23 cellular contexts compared by ENCODE assay signal in genomic region chr1:15972409-15972808, GRCh38. TPM values are rescaled to one million over a fixed set of nuclear protein-coding genes. Genes with fewer than 3 reads are reported as not detected.
DNase-seq lines count a peak whose midpoint lies in the region; ATAC-seq and TF ChIP-seq lines count a peak whose summit lies in the region.
"Had no signal": no experiment of that assay in that cellular context is flagged by ENCODE, and none has a peak within 500 bp of the region (broad histone marks: within the 10 kb centered on the region; RNA-seq: fewer than 3 reads in every experiment).

No MANE protein-coding gene starts in this region.

- RAD21 ChIA-PET in HCT116 (lab: Charles Lee; ENCODE audit: low non-redundant PET in 1 of 2, low total read pairs in 2 of 2, uncharacterized antibody in 2 of 2, unreplicated experiment in 2 of 2), result no interaction called here

- H3K9ac ChIP-seq in mammary epithelial cell (ENCODE audit: insufficient read depth, low read length) (no peak overlapping the region), HCT116 (ENCODE audit: low read length) (no peak overlapping the region)

- H3K36me3 ChIP-seq in mammary epithelial cell (ENCODE audit: insufficient read depth, low read length) (peaks cover 11% of the 10 kb centered on the region), HCT116 (ENCODE audit: control insufficient read depth in 1 of 2, insufficient read depth in 2 of 2, low read length in 2 of 2) (peaks cover 2 to 14% of the 10 kb centered on the region in 2 experiments; a peak in 2 of 4 replicates)

- intact Hi-C loops in MCF 10A (cut with micrococcal nuclease), result no loop called here
- intact Hi-C loops in mammary epithelial cell (cut with micrococcal nuclease), result no loop called here
- intact Hi-C loops in HCT116 (cut with micrococcal nuclease), result no loop called here

- DNase-seq in MCF 10A (ENCODE audit: unreplicated experiment) (no peak), mammary epithelial cell (no peak), HCT116 (ENCODE audit: low read depth, low spot score) (no peak), AML-193 (lab: John Stamatoyannopoulos, UW) (no peak), C1 segment of cervical spinal cord (lab: John Stamatoyannopoulos, UW) (no peak)
- DNase-seq: ACHN, COR-L47, DMS 273 treated with DMSO at 0.1 percent for 48 hours, GDM1, H7, NCI-H1105, NCI-H1694, NCI-H510A treated with DMSO at 0.1 percent for 48 hours, NCI-H774, SIG-M5 had no signal

- peaks cover 15% of the 10 kb centered on the region for H3K4me1 Mint-ChIP-seq in MCF 10A (ENCODE audit: insufficient read depth, unreplicated experiment)
- H3K4me1 Mint-ChIP-seq in activated T-helper 17 cell treated with anti-CD3 and anti-CD28 coated beads, Interleukin-2, amount 50 U/mL, for 72 hours, result peaks cover 50% of the 10 kb centered on the region
- H3K4me1 Mint-ChIP-seq in stimulated activated memory B cell treated with anti-CD40 and anti-IgM and Interleukin-4, amounts not matched to agents 10 μg/mL and 1 μg/mL and 100 μg/mL, for 72 hours, result peaks cover 66% of the 10 kb centered on the region

- no peak for TF ChIP-seq RAD21 in HCT116 (IDR thresholded peaks at IDR 0.05; ENCODE audit: low read depth)

- H3K27ac ChIP-seq in mammary epithelial cell (ENCODE audit: insufficient read depth, low read depth, low read length) (no peak overlapping the region), HCT116 (ENCODE audit: low read depth, low read length) (no peak overlapping the region)
- H3K27ac ChIP-seq: HL-60, RWPE1 had no signal

- POLR2A ChIA-PET in MCF 10A (lab: Yijun Ruan, JAX), result no interaction called here
- POLR2A ChIA-PET in HCT116 (lab: Charles Lee), result no interaction called here

- H4K20me1 ChIP-seq in mammary epithelial cell (ENCODE audit: insufficient read depth, low read length) (no peaks in the 10 kb centered on the region), HCT116 (ENCODE audit: insufficient read depth) (no peaks in the 10 kb centered on the region)

- H3K9me3 Mint-ChIP-seq in MCF 10A (ENCODE audit: unreplicated experiment), result no peaks in the 10 kb centered on the region
- H3K9me3 Mint-ChIP-seq in activated T-helper 17 cell treated with anti-CD3 and anti-CD28 coated beads, Interleukin-2, amount 50 U/mL, for 72 hours, result no peaks in the 10 kb centered on the region
- no peaks in the 10 kb centered on the region for H3K9me3 Mint-ChIP-seq in stimulated activated memory B cell treated with anti-CD40 and anti-IgM and Interleukin-4, amounts not matched to agents 10 μg/mL and 1 μg/mL and 100 μg/mL, for 72 hours
- H3K9me3 Mint-ChIP-seq: IgD-negative memory B cell had no signal

- H3K4me1 ChIP-seq in mammary epithelial cell (ENCODE audit: insufficient read depth, low read length), result peaks cover 8% of the 10 kb centered on the region
- peaks cover 8 to 16% of the 10 kb centered on the region in 2 experiments; a peak in 3 of 4 replicates for H3K4me1 ChIP-seq in HCT116 (ENCODE audit: control insufficient read depth in 1 of 2, insufficient read depth in 2 of 2, low read length in 2 of 2)

- no peak overlapping the region for H3K4me3 Mint-ChIP-seq in MCF 10A (ENCODE audit: unreplicated experiment)
- H3K4me3 Mint-ChIP-seq in activated T-helper 17 cell treated with anti-CD3 and anti-CD28 coated beads, Interleukin-2, amount 50 U/mL, for 72 hours, result peak overlapping the region; percentile 94
- H3K4me3 Mint-ChIP-seq in stimulated activated memory B cell treated with anti-CD40 and anti-IgM and Interleukin-4, amounts not matched to agents 10 μg/mL and 1 μg/mL and 100 μg/mL, for 72 hours, result no peak overlapping the region

- H3K4me3 ChIP-seq in mammary epithelial cell (replicated peaks in 1 of 3; ENCODE audit: insufficient read depth in 1 of 3, low read depth in 2 of 3, low read length in 3 of 3) (no peak overlapping the region), HCT116 (replicated peaks in 1 of 2; ENCODE audit: low read depth in 1 of 2, low read length in 2 of 2) (no peak overlapping the region)

- H3K9me3 ChIP-seq in mammary epithelial cell (replicated peaks; ENCODE audit: insufficient read depth, low read length) (no peaks in the 10 kb centered on the region), HCT116 (ENCODE audit: control insufficient read depth in 1 of 2, insufficient read depth in 1 of 2, low read depth in 1 of 2, low read length in 2 of 2) (peaks cover 0 to 4% of the 10 kb centered on the region in 2 experiments; a peak in 1 of 4 replicates)

- CTCF ChIA-PET in MCF 10A (lab: Yijun Ruan, JAX) (interaction anchor here (0.9 kb wide), 1 partner anchor 22 kb away, joined by 3 read pairs; no protein-coding TSS in a partner anchor), mammary epithelial cell (lab: Charles Lee; ENCODE audit: low non-redundant PET) (no interaction called here), HCT116 (lab: Charles Lee) (no interaction called here)

- H2AFZ ChIP-seq in mammary epithelial cell (ENCODE audit: low read depth, low read length) (no peak overlapping the region), HCT116 (ENCODE audit: low read depth, low read length, poor library complexity, severe bottlenecking) (no peak overlapping the region)

- TF ChIP-seq POLR2A in HCT116 (IDR thresholded peaks at IDR 0.05; ENCODE audit: borderline replicate concordance, extremely low read depth, insufficient read depth, insufficient read length), result no peak

- TF ChIP-seq CTCF in MCF 10A (IDR thresholded peaks at IDR 0.05; ENCODE audit: unreplicated experiment) (no peak), mammary epithelial cell (conservative IDR thresholded peaks at IDR 0.05 in 1 of 2, IDR thresholded peaks at IDR 0.05 in 1 of 2; ENCODE audit: extremely low read depth in 1 of 2, insufficient read depth in 1 of 2, low read depth in 1 of 2, low read length in 2 of 2) (no peak), HCT116 (IDR thresholded peaks at IDR 0.05 in 2 of 3, conservative IDR thresholded peaks at IDR 0.05 in 1 of 3; ENCODE audit: borderline replicate concordance in 1 of 3, insufficient read depth in 1 of 3, low read depth in 2 of 3, low read length in 2 of 3) (no peak)

- dilution Hi-C loops in mammary epithelial cell (cut with HindIII; ENCODE audit: low sequenced_read_pairs), result no loop called here

- H3K79me2 ChIP-seq in mammary epithelial cell (ENCODE audit: insufficient read depth, low read length) (peaks cover 71% of the 10 kb centered on the region), HCT116 (ENCODE audit: insufficient read depth, low read length) (peaks cover 42% of the 10 kb centered on the region)

- in situ Hi-C loops in mammary epithelial cell (cut with MboI; ENCODE audit: low sequenced_read_pairs in 2 of 2), result no loop called here

- ATAC-seq in HCT116, result no peak
- no peak for ATAC-seq in activated T-helper 17 cell treated with anti-CD3 and anti-CD28 coated beads, Interleukin-2, amount 50 U/mL, for 72 hours (replicated peaks)
- no peak for ATAC-seq in stimulated activated memory B cell treated with anti-CD40 and anti-IgM and Interleukin-4, amounts not matched to agents 10 μg/mL and 1 μg/mL and 100 μg/mL, for 72 hours
- ATAC-seq: SK-N-SH treated with all-trans-retinoic acid at 6 μM for 48 hours had no signal

- peaks cover 39% of the 10 kb centered on the region for H3K36me3 Mint-ChIP-seq in MCF 10A (ENCODE audit: insufficient read depth, unreplicated experiment)
- peaks cover 65% of the 10 kb centered on the region for H3K36me3 Mint-ChIP-seq in activated T-helper 17 cell treated with anti-CD3 and anti-CD28 coated beads, Interleukin-2, amount 50 U/mL, for 72 hours (ENCODE audit: low read depth)
- H3K36me3 Mint-ChIP-seq in stimulated activated memory B cell treated with anti-CD40 and anti-IgM and Interleukin-4, amounts not matched to agents 10 μg/mL and 1 μg/mL and 100 μg/mL, for 72 hours, result peaks cover 48% of the 10 kb centered on the region

- TSS peak; percentile 18 for BruUV-seq in MCF 10A (replicated peaks; lab: Mats Ljungman, UMichigan)
- no TSS peak for BruUV-seq in mammary epithelial cell (replicated peaks; lab: Mats Ljungman, UMichigan)
- BruUV-seq in HCT116 (replicated peaks; lab: Mats Ljungman, UMichigan), result TSS peak; percentile 10

- WGBS in mammary epithelial cell (ENCODE audit: low coverage, missing lambda C conversion rate), result 92% methylated on average over 1 of the region's 1 CpG

- H3K27ac Mint-ChIP-seq in MCF 10A (ENCODE audit: low read depth, unreplicated experiment), result no peak overlapping the region
- H3K27ac Mint-ChIP-seq in activated T-helper 17 cell treated with anti-CD3 and anti-CD28 coated beads, Interleukin-2, amount 50 U/mL, for 72 hours, result peak overlapping the region; percentile 34
- H3K27ac Mint-ChIP-seq in stimulated activated memory B cell treated with anti-CD40 and anti-IgM and Interleukin-4, amounts not matched to agents 10 μg/mL and 1 μg/mL and 100 μg/mL, for 72 hours, result peak overlapping the region; percentile 99

- no peaks in the 10 kb centered on the region for H3K27me3 Mint-ChIP-seq in MCF 10A (ENCODE audit: insufficient read depth, unreplicated experiment)
- no peaks in the 10 kb centered on the region for H3K27me3 Mint-ChIP-seq in activated T-helper 17 cell treated with anti-CD3 and anti-CD28 coated beads, Interleukin-2, amount 50 U/mL, for 72 hours
- H3K27me3 Mint-ChIP-seq in stimulated activated memory B cell treated with anti-CD40 and anti-IgM and Interleukin-4, amounts not matched to agents 10 μg/mL and 1 μg/mL and 100 μg/mL, for 72 hours, result no peaks in the 10 kb centered on the region
- H3K27me3 Mint-ChIP-seq: IgD-negative memory B cell had no signal

- no peaks in the 10 kb centered on the region for H3K27me3 ChIP-seq in mammary epithelial cell (ENCODE audit: insufficient read depth, low read length)
- no peaks in the 10 kb centered on the region for H3K27me3 ChIP-seq in HCT116 (ENCODE audit: insufficient read depth, low read length)

- H3K4me2 ChIP-seq in mammary epithelial cell (ENCODE audit: insufficient read depth, low read depth, low read length) (no peak overlapping the region), HCT116 (ENCODE audit: low read length) (no peak overlapping the region)

- H3K9me2 ChIP-seq in HCT116 (ENCODE audit: insufficient read depth), result no peaks in the 10 kb centered on the region

RNA-seq across cellular contexts. Expression of gene ZBTB17, which starts 3.5 kb away (rescaled TPM):
- total RNA-seq in MCF 10A (2022), result 46.3 and 48.3 TPM in 2 replicates
- total RNA-seq in mammary epithelial cell, result 10 to 100 TPM; 26.2 to 36.6 TPM
- 25.2 TPM for polyA plus RNA-seq in mammary epithelial cell
- polyA minus RNA-seq in mammary epithelial cell, result 13.7 TPM
- 31.6 TPM for total RNA-seq in HCT116 (2021; ENCODE audit: unreplicated experiment)
- 40.8 and 53.1 TPM in 2 replicates for polyA plus RNA-seq in HCT116 (2012)
- 100 to 1,000 TPM in 1 of 2 donors, 10 to 100 TPM in 1; 62.0 to 135 TPM for total RNA-seq in activated T-helper 17 cell treated with anti-CD3 and anti-CD28 coated beads, Interleukin-2, amount 50 U/mL, for 72 hours

RNA-seq across cellular contexts. Expression of gene SRARP, which starts 31.6 kb away (rescaled TPM):
- total RNA-seq in MCF 10A (2022) (not detected in 2 replicates), mammary epithelial cell (not detected), HCT116 (2021; ENCODE audit: unreplicated experiment) (not detected)
- not detected for polyA plus RNA-seq in mammary epithelial cell
- not detected for polyA minus RNA-seq in mammary epithelial cell
- polyA plus RNA-seq in HCT116 (2012), result not detected in 2 replicates
- not detected for total RNA-seq in activated T-helper 17 cell treated with anti-CD3 and anti-CD28 coated beads, Interleukin-2, amount 50 U/mL, for 72 hours
- total RNA-seq: Daoy, HT1080 had no signal
- polyA plus RNA-seq: IgD-negative memory B cell had no signal

RNA-seq across cellular contexts. Expression of gene HSPB7, which starts 45.4 kb away (rescaled TPM):
- total RNA-seq in MCF 10A (2022) (not detected in 2 replicates), mammary epithelial cell (under 1 TPM in 1 of 2 donors, not detected in 1; 0.17 TPM), HCT116 (2021; ENCODE audit: unreplicated experiment) (0.27 TPM)
- not detected for polyA plus RNA-seq in mammary epithelial cell
- not detected for polyA minus RNA-seq in mammary epithelial cell
- 0.04 and 0.09 TPM in 2 replicates for polyA plus RNA-seq in HCT116 (2012)
- total RNA-seq in activated T-helper 17 cell treated with anti-CD3 and anti-CD28 coated beads, Interleukin-2, amount 50 U/mL, for 72 hours, result not detected
- total RNA-seq: HT1080 had no signal
- polyA plus RNA-seq: IgD-negative memory B cell had no signal

RNA-seq across cellular contexts. Expression of gene CLCNKA, which starts 49.4 kb away (rescaled TPM):
- total RNA-seq in MCF 10A (2022) (not detected in 2 replicates), mammary epithelial cell (not detected), HCT116 (2021; ENCODE audit: unreplicated experiment) (0.10 TPM)
- not detected for polyA plus RNA-seq in mammary epithelial cell
- not detected for polyA minus RNA-seq in mammary epithelial cell
- 0.34 and 0.37 TPM in 2 replicates for polyA plus RNA-seq in HCT116 (2012)
- total RNA-seq in activated T-helper 17 cell treated with anti-CD3 and anti-CD28 coated beads, Interleukin-2, amount 50 U/mL, for 72 hours, result under 1 TPM in 1 of 2 donors, not detected in 1; 0.40 TPM
- total RNA-seq: Daoy, HT1080 had no signal
- polyA plus RNA-seq: IgD-negative memory B cell had no signal
